Comparison of ENCODE assay signal across 17 cellular contexts in the genomic region with DNA sequence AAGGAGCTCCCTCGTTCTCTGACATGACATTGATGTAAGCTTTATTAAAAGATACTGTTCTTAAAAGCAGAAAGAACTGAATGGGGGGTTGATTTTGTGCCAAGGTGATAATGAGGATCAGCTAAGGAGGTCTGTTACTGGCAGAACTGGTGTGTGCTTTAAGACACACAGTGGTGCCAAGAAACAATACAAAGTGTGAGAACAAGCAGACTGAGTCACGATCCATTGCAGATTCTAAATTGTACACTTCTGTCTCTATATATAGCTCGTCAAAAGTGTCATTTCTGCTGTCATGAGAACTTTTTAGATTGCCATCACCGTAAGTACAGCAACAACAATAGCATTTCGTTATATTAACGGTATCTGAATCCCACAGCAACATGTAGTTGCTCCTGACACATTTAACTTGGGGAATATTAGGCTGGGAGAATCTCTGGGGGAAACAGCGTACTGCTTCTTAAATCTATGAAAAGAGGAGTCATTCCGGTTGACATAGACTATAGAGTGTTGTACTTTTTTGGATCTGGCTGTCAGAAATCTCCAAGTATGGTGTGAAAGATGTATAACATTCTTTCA.
DNase-seq lines count a peak whose midpoint lies in the region; ATAC-seq and TF ChIP-seq lines count a peak whose summit lies in the region.
"Had no signal": no experiment of that assay in that cellular context is flagged by ENCODE, and none has a peak within 500 bp of the region (broad histone marks: within the 10 kb centered on the region; RNA-seq: fewer than 3 reads in every experiment).

No MANE protein-coding gene starts in this region.

- H3K4me3 Mint-ChIP-seq in neural progenitor cell = no peak overlapping the region
- H3K4me3 Mint-ChIP-seq: B cell; CD8-positive, alpha-beta T cell; H9 had no signal

- H3K27me3 Mint-ChIP-seq in neural progenitor cell (ENCODE audit: insufficient read depth, low read depth) = no peaks in the 10 kb centered on the region
- H3K27me3 Mint-ChIP-seq: B cell had no signal

- DNase-seq in NCI-H82 (lab: John Stamatoyannopoulos, UW) (peak; percentile 3), NCI-H82 treated with DMSO at 0.1 percent for 48 hours (lab: John Stamatoyannopoulos, UW; ENCODE audit: unreplicated experiment) (no peak), caudate nucleus (lab: John Stamatoyannopoulos, UW) (peak in 9 of 61 donors; percentile 2 to 62 (median 23)), neural progenitor cell (ENCODE audit: low spot score) (no peak), colonic mucosa (no peak), substantia nigra (lab: John Stamatoyannopoulos, UW) (no peak)
- DNase-seq: 8988T; Calu3; CD8-positive, alpha-beta T cell; DMS79 treated with DMSO at 0.1 percent for 48 hours; EL; H9 had no signal

- H4K20me1 ChIP-seq in neural progenitor cell (ENCODE audit: low read depth) = no peaks in the 10 kb centered on the region
- H4K20me1 ChIP-seq: BLaER1 treated with 17β-estradiol and CSF1 and Interleukin-3, amounts not matched to agents 10 nM and 100 nM had no signal

- H3K4me1 ChIP-seq in neural progenitor cell = peaks cover 24% of the 10 kb centered on the region
- H3K4me1 ChIP-seq in colonic mucosa = no peaks in the 10 kb centered on the region
- H3K4me1 ChIP-seq: BLaER1 treated with 17β-estradiol and CSF1 and Interleukin-3, amounts not matched to agents 10 nM and 100 nM had no signal

- H3K9ac ChIP-seq in neural progenitor cell (no peak overlapping the region), colonic mucosa (ENCODE audit: low read depth in 2 of 2, low read length in 2 of 2) (no peak overlapping the region)
- H3K9ac ChIP-seq: BLaER1 treated with 17β-estradiol and CSF1 and Interleukin-3, amounts not matched to agents 10 nM and 100 nM had no signal

- H3K9me3 ChIP-seq in neural progenitor cell (ENCODE audit: low read depth) (no peaks in the 10 kb centered on the region), colonic mucosa (no peaks in the 10 kb centered on the region)

- H3K36me3 ChIP-seq in neural progenitor cell (no peaks in the 10 kb centered on the region), colonic mucosa (no peaks in the 10 kb centered on the region)
- H3K36me3 ChIP-seq: BLaER1 treated with 17β-estradiol and CSF1 and Interleukin-3, amounts not matched to agents 10 nM and 100 nM had no signal

- H3K27ac ChIP-seq in caudate nucleus (ENCODE audit: low read depth, low read length) (peak overlapping the region; percentile 76), neural progenitor cell (no peak overlapping the region), colonic mucosa (no peak overlapping the region), substantia nigra (ENCODE audit: low read depth, low read length, poor library complexity, severe bottlenecking) (no peak overlapping the region)
- H3K27ac ChIP-seq: BLaER1 treated with 17β-estradiol and CSF1 and Interleukin-3, amounts not matched to agents 10 nM and 100 nM had no signal

- peaks cover 14% of the 10 kb centered on the region for H3K4me1 Mint-ChIP-seq in neural progenitor cell
- H3K4me1 Mint-ChIP-seq: B cell had no signal

- intact Hi-C loops in colonic mucosa (cut with DNase I) = no loop called here

- no peak overlapping the region for H3K4me3 ChIP-seq in neural progenitor cell
- no peak overlapping the region for H3K4me3 ChIP-seq in colonic mucosa
- H3K4me3 ChIP-seq: BLaER1 treated with 17β-estradiol and CSF1 and Interleukin-3, amounts not matched to agents 10 nM and 100 nM; GM12878 had no signal

- TF ChIP-seq CTCF in neural progenitor cell (IDR thresholded peaks at IDR 0.05) (no peak), colonic mucosa (IDR thresholded peaks at IDR 0.05) (no peak)

- H3K79me2 ChIP-seq in neural progenitor cell (ENCODE audit: low read depth) = no peaks in the 10 kb centered on the region

- H3K9me3 Mint-ChIP-seq in neural progenitor cell = no peaks in the 10 kb centered on the region

- H3K27ac Mint-ChIP-seq in neural progenitor cell = no peak overlapping the region
- H3K27ac Mint-ChIP-seq: B cell; CD8-positive, alpha-beta T cell; H9 had no signal

- no peaks in the 10 kb centered on the region for H3K27me3 ChIP-seq in neural progenitor cell
- H3K27me3 ChIP-seq in colonic mucosa = no peaks in the 10 kb centered on the region
- H3K27me3 ChIP-seq: BLaER1 treated with 17β-estradiol and CSF1 and Interleukin-3, amounts not matched to agents 10 nM and 100 nM had no signal

- no peak overlapping the region for H3K4me2 ChIP-seq in neural progenitor cell
- H3K4me2 ChIP-seq: BLaER1 treated with 17β-estradiol and CSF1 and Interleukin-3, amounts not matched to agents 10 nM and 100 nM had no signal

- H3K36me3 Mint-ChIP-seq in neural progenitor cell = no peaks in the 10 kb centered on the region
- H3K36me3 Mint-ChIP-seq: CD8-positive, alpha-beta T cell had no signal

- no peak for ATAC-seq in esophagus mucosa
- ATAC-seq: CD8-positive, alpha-beta T cell; GM12878; HepG2 had no signal

- H2AFZ ChIP-seq in neural progenitor cell (replicated peaks) = peak overlapping the region; percentile 34

- no peaks in the 10 kb centered on the region for H3F3A ChIP-seq in neural progenitor cell (ENCODE audit: low read depth)
